Comparison of ENCODE assay signal across 23 cellular contexts in genomic region chr18:36821681-36822080, GRCh38.
"Had no signal": no experiment of that assay in that cellular context is flagged by ENCODE, and none has a peak within 500 bp of the region (broad histone marks: within the 10 kb centered on the region; RNA-seq: fewer than 3 reads in every experiment).

No MANE protein-coding gene starts in this region.

- H3K4me1 Mint-ChIP-seq: memory B cell; naive B cell; nephron; stimulated activated memory B cell treated with anti-CD40 and anti-IgM and Interleukin-4, amounts not matched to agents 10 μg/mL and 1 μg/mL and 100 μg/mL, for 72 hours had no signal

- H3K9me3 ChIP-seq: esophagus squamous epithelium, left ventricle myocardium inferior, lower lobe of right lung, prostate gland, right lobe of liver, tibial artery, upper lobe of right lung, vagina had no signal

- H3K27ac ChIP-seq: epithelial cell of prostate, esophagus squamous epithelium, foreskin keratinocyte, left ventricle myocardium inferior, lower lobe of right lung, parathyroid adenoma, prostate gland, right lobe of liver, tibial artery, upper lobe of right lung, vagina had no signal

- H3K27ac Mint-ChIP-seq: immature natural killer cell; memory B cell; naive B cell; nephron; stimulated activated memory B cell treated with anti-CD40 and anti-IgM and Interleukin-4, amounts not matched to agents 10 μg/mL and 1 μg/mL and 100 μg/mL, for 72 hours; stimulated activated naive CD8-positive, alpha-beta T cell treated with anti-CD3 and anti-CD28 coated beads, Interleukin-15, Interleukin-2, amounts not matched to agents 100 ng/mL and 50 ng/mL, for 24 hours had no signal

- FAIRE-seq: kidney had no signal

- ATAC-seq: foreskin keratinocyte; left cardiac atrium; lower lobe of right lung; right lobe of liver; stimulated activated memory B cell treated with anti-CD40 and anti-IgM and Interleukin-4, amounts not matched to agents 10 μg/mL and 1 μg/mL and 100 μg/mL, for 72 hours; upper lobe of right lung had no signal

- H3K27me3 ChIP-seq: esophagus squamous epithelium, foreskin keratinocyte, right lobe of liver, tibial artery, upper lobe of right lung, vagina had no signal

- H3K4me3 Mint-ChIP-seq: immature natural killer cell; memory B cell; naive B cell; nephron; stimulated activated memory B cell treated with anti-CD40 and anti-IgM and Interleukin-4, amounts not matched to agents 10 μg/mL and 1 μg/mL and 100 μg/mL, for 72 hours; stimulated activated naive CD8-positive, alpha-beta T cell treated with anti-CD3 and anti-CD28 coated beads, Interleukin-15, Interleukin-2, amounts not matched to agents 100 ng/mL and 50 ng/mL, for 24 hours had no signal

- H3K4me3 ChIP-seq: esophagus squamous epithelium, left ventricle myocardium inferior, lower lobe of right lung, prostate gland, right lobe of liver, tibial artery, upper lobe of right lung, vagina had no signal

- H3K9ac ChIP-seq: parathyroid adenoma had no signal

- H3K4me1 ChIP-seq: esophagus squamous epithelium, foreskin keratinocyte, lower lobe of right lung, parathyroid adenoma, prostate gland, right lobe of liver, tibial artery, upper lobe of right lung, vagina had no signal

- H3K79me2 ChIP-seq: parathyroid adenoma had no signal

- H3K36me3 ChIP-seq: prostate gland, right lobe of liver had no signal

- H2AFZ ChIP-seq: parathyroid adenoma had no signal

- H3K27me3 Mint-ChIP-seq: memory B cell; naive B cell; stimulated activated memory B cell treated with anti-CD40 and anti-IgM and Interleukin-4, amounts not matched to agents 10 μg/mL and 1 μg/mL and 100 μg/mL, for 72 hours; stimulated activated naive CD8-positive, alpha-beta T cell treated with anti-CD3 and anti-CD28 coated beads, Interleukin-15, Interleukin-2, amounts not matched to agents 100 ng/mL and 50 ng/mL, for 24 hours had no signal

- H3K9me3 Mint-ChIP-seq: immature natural killer cell; memory B cell; naive B cell; nephron; stimulated activated memory B cell treated with anti-CD40 and anti-IgM and Interleukin-4, amounts not matched to agents 10 μg/mL and 1 μg/mL and 100 μg/mL, for 72 hours; stimulated activated naive CD8-positive, alpha-beta T cell treated with anti-CD3 and anti-CD28 coated beads, Interleukin-15, Interleukin-2, amounts not matched to agents 100 ng/mL and 50 ng/mL, for 24 hours had no signal

- DNase-seq: effector memory CD4-positive, alpha-beta T cell; esophagus squamous epithelium; foreskin keratinocyte; immature natural killer cell; kidney; left cardiac atrium; left ventricle myocardium inferior; lower lobe of right lung; naive B cell; retina; right lobe of liver; stimulated activated CD4-positive, alpha-beta T cell treated with anti-CD3 and anti-CD28 coated beads, Interleukin-4, amount 100 ng/mL, for 1 hour; stimulated activated CD8-positive, alpha-beta memory T cell treated with anti-CD3 and anti-CD28 coated beads, Interleukin-4, amount 100 ng/mL, for 48 hours; tibial artery; upper lobe of right lung had no signal
